Comparison of ENCODE assay signal across 16 cellular contexts in the genomic region with DNA sequence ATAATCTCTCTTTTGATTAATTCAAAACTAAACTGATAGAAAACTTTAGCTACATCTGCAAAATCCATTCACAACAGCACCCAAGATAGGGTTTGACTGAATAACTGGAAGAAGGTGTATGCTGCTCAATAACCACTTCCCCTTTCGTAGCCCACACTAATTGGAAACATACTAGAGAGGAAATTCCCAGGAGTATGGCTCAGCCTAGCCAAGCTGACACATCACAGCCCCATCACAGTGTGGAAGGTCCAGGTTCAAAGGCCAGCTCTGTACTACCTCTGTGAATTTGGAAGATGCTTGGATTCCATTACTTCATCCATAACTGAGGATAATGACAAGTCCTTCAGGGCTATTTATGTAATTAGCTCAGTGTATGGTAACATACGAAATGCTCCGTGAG.
A peak's percentile ranks its signal among the peaks of the same experiment; 100 is the strongest.
DNase-seq lines count a peak whose midpoint lies in the region; ATAC-seq, FAIRE-seq and TF ChIP-seq lines count a peak whose summit lies in the region.
"Had no signal": no experiment of that assay in that cellular context is flagged by ENCODE, and none has a peak within 500 bp of the region (broad histone marks: within the 10 kb centered on the region; RNA-seq: fewer than 3 reads in every experiment).

No MANE protein-coding gene starts in this region.

- no peak for TF ChIP-seq CTCF in D721Med (IDR thresholded peaks at IDR 0.05; ENCODE audit: insufficient read depth, missing control alignments)

- DNase-seq in D721Med (ENCODE audit: insufficient read length, low spot score) (no peak), Kasumi-1 (lab: John Stamatoyannopoulos, UW) (peak; percentile 15 to 28), fibroblast of peridontal ligament (ENCODE audit: extremely low read depth) (peak; percentile 41), NCI-H524 (lab: John Stamatoyannopoulos, UW) (no peak), RCC 7860 (ENCODE audit: low spot score) (no peak), frontal cortex (ENCODE audit: low spot score in 2 of 2) (no peak)
- DNase-seq: activated CD4-positive, alpha-beta T cell treated with anti-CD3 and anti-CD28 coated beads, Interleukin-2, amount 10 ng/mL, durations not matched to agents 7 days and 5 days; DMS79; GOT3; left cardiac atrium; MM.1S; NCI-H2171 treated with DMSO at 0.1 percent for 48 hours; Right ventricle myocardium superior; testis had no signal

- FAIRE-seq in D721Med (lab: Jason Lieb, UNC) (peak; percentile 11), RCC 7860 (lab: Jason Lieb, UNC) (no peak), frontal cortex (lab: Jason Lieb, UNC) (no peak)

- ATAC-seq in GM21717 (IDR thresholded peaks at IDR 0.05; ENCODE audit: unreplicated experiment) (peak; percentile 74), GM21723 (IDR thresholded peaks at IDR 0.05; ENCODE audit: unreplicated experiment) (no peak)
- ATAC-seq: left cardiac atrium had no signal

Comparison
In these comparisons a context has a peak if more than half of its experiments do, and no peak if none do; other contexts are left out.
1. DNase-seq: peak in Kasumi-1 (2 of 2) and fibroblast of peridontal ligament (single experiment); none in D721Med (single experiment), NCI-H524 (0 of 2), RCC 7860 (single experiment) and frontal cortex (0 of 2).